ENCODE assay signal across 8 cellular contexts in genomic region chr11:72102946-72103753, GRCh38. TPM values are rescaled to one million over a fixed set of nuclear protein-coding genes. Genes with fewer than 3 reads are reported as not detected.
A peak's percentile ranks its signal among the peaks of the same experiment; 100 is the strongest.
DNase-seq lines count a peak whose midpoint lies in the region; ATAC-seq and TF ChIP-seq lines count a peak whose summit lies in the region.

LAMTOR1 (minus strand) TSS chr11:72103297; CDS start chr11:72103224, 73 bp downstream.

- DNase-seq in DMS53 (lab: John Stamatoyannopoulos, UW) (peak; percentile 100), KG1 (lab: John Stamatoyannopoulos, UW) (peak; percentile 99), Panc1 (ENCODE audit: low read depth, low spot score) (peak; percentile 97)
- peak; percentile 95 for DNase-seq in activated T-cell treated with anti-CD3 and anti-CD28 coated beads, Interleukin-2, amount 50 U/mL, for 4 hours
- DNase-seq in stimulated activated CD8-positive, alpha-beta memory T cell treated with anti-CD3 and anti-CD28 coated beads, Interleukin-7, amount 100 ng/mL, for 24 hours (ENCODE audit: low read depth) = peak; percentile 98

- peak within 1 kb of the TSS; percentile 90 for H3K4me3 Mint-ChIP-seq in activated T-cell treated with anti-CD3 and anti-CD28 coated beads, Interleukin-2, amount 50 U/mL, for 4 hours

- TF ChIP-seq CTCF in Panc1 (IDR thresholded peaks at IDR 0.05) = no peak

- peaks cover 14% of the 10 kb centered on the region for H3K36me3 Mint-ChIP-seq in activated T-cell treated with anti-CD3 and anti-CD28 coated beads, Interleukin-2, amount 50 U/mL, for 4 hours (ENCODE audit: insufficient read depth)

- H3K27me3 Mint-ChIP-seq in activated T-cell treated with anti-CD3 and anti-CD28 coated beads, Interleukin-2, amount 50 U/mL, for 4 hours (ENCODE audit: low read depth) = no peaks in the 10 kb centered on the region

- H3K27me3 ChIP-seq in Panc1 (ENCODE audit: control insufficient read depth, insufficient read depth, low read length) = no peaks in the 10 kb centered on the region
- no peaks in the 10 kb centered on the region for H3K27me3 ChIP-seq in esophagus (ENCODE audit: control insufficient read depth in 1 of 2, insufficient read depth in 2 of 2, low read length in 2 of 2)
- H3K27me3 ChIP-seq in muscle layer of colon (ENCODE audit: control insufficient read depth in 1 of 2, insufficient read depth in 2 of 2, low read length in 2 of 2) = no peaks in the 10 kb centered on the region

- H3K9ac ChIP-seq in muscle layer of colon (ENCODE audit: low read length) = peak within 1 kb of the TSS; percentile 81

- ATAC-seq in GM21717 (IDR thresholded peaks at IDR 0.05; ENCODE audit: unreplicated experiment) (peak; percentile 78), Panc1 (peak; percentile 97)
- peak; percentile 98 for ATAC-seq in activated T-cell treated with anti-CD3 and anti-CD28 coated beads, Interleukin-2, amount 50 U/mL, for 4 hours

- BruUV-seq in Panc1 (replicated peaks; lab: Mats Ljungman, UMichigan) = no TSS peak

- intact Hi-C loops in Panc1 (cut with micrococcal nuclease; ENCODE audit: unreplicated experiment) = no loop called here

- peak within 1 kb of the TSS; percentile 99 for H3K27ac ChIP-seq in Panc1 (ENCODE audit: low read length)
- peak within 1 kb of the TSS; percentile 93 to 97 for H3K27ac ChIP-seq in esophagus (ENCODE audit: low read depth in 2 of 2, low read length in 1 of 2)
- H3K27ac ChIP-seq in muscle layer of colon (ENCODE audit: low read depth, low read length) = peak within 1 kb of the TSS; percentile 97

- peaks cover 4% of the 10 kb centered on the region; the same call in 1 of the 2 replicates for H3K36me3 ChIP-seq in Panc1 (ENCODE audit: control insufficient read depth, insufficient read depth, low read length)
- peaks cover 9 to 10% of the 10 kb centered on the region in 2 donors for H3K36me3 ChIP-seq in esophagus (ENCODE audit: control insufficient read depth in 2 of 2, insufficient read depth in 2 of 2, low read length in 1 of 2)
- H3K36me3 ChIP-seq in muscle layer of colon (ENCODE audit: insufficient read depth, low read length) = peaks cover 29% of the 10 kb centered on the region

- CTCF ChIA-PET in Panc1 (lab: Charles Lee) = interaction anchor here (0.6 kb wide), 1 partner anchor 78 kb away, joined by 6 read pairs; no protein-coding TSS in a partner anchor

- peak within 1 kb of the TSS; percentile 98 to 100 for H3K4me3 ChIP-seq in Panc1 (ENCODE audit: low read depth in 2 of 2, low read length in 2 of 2)
- H3K4me3 ChIP-seq in esophagus (ENCODE audit: low read depth in 1 of 2, low read length in 2 of 2) = peak within 1 kb of the TSS; percentile 75 to 85
- peak within 1 kb of the TSS; percentile 79 to 99 for H3K4me3 ChIP-seq in muscle layer of colon (ENCODE audit: low read depth in 1 of 2, low read length in 2 of 2)

- no peaks in the 10 kb centered on the region for H3K9me3 Mint-ChIP-seq in activated T-cell treated with anti-CD3 and anti-CD28 coated beads, Interleukin-2, amount 50 U/mL, for 4 hours

- H3K4me1 ChIP-seq in Panc1 (ENCODE audit: control insufficient read depth, insufficient read depth, low read length) (peaks cover 10% of the 10 kb centered on the region), esophagus (ENCODE audit: control insufficient read depth in 2 of 2, insufficient read depth in 2 of 2, low read length in 1 of 2) (peaks cover 6 to 17% of the 10 kb centered on the region in 2 donors), muscle layer of colon (ENCODE audit: insufficient read depth, low read length) (peaks cover 39% of the 10 kb centered on the region)

- 2 to 3% methylated on average over 58 to 64 of the region's 64 CpGs for WGBS in esophagus, 2 donors

- H3K9me3 ChIP-seq in Panc1 (ENCODE audit: control insufficient read depth, insufficient read depth, low read depth, low read length) = no peaks in the 10 kb centered on the region
- no peaks in the 10 kb centered on the region for H3K9me3 ChIP-seq in esophagus (ENCODE audit: control insufficient read depth in 2 of 2, insufficient read depth in 1 of 2, low read depth in 1 of 2, low read length in 1 of 2)
- no peaks in the 10 kb centered on the region for H3K9me3 ChIP-seq in muscle layer of colon (ENCODE audit: low read length)

- peaks cover 43% of the 10 kb centered on the region for H3K4me1 Mint-ChIP-seq in activated T-cell treated with anti-CD3 and anti-CD28 coated beads, Interleukin-2, amount 50 U/mL, for 4 hours (ENCODE audit: low read depth)

- POLR2A ChIA-PET in Panc1 (lab: Charles Lee) = no interaction called here

- in situ Hi-C loops in Panc1 (cut with HindIII; ENCODE audit: low pct_unique_long_range_greater_than_20kb, low sequenced_read_pairs) = no loop called here

RNA-seq across cellular contexts. Expression of gene LAMTOR1, which starts in this region (rescaled TPM):
- total RNA-seq in Panc1 (2021; ENCODE audit: unreplicated experiment) = 126 TPM
- 271 TPM for polyA plus RNA-seq in Panc1 (2012; ENCODE audit: insufficient read length)
- 10 to 100 TPM; 77.6 to 82.1 (median 78.2) TPM for total RNA-seq in activated T-cell treated with anti-CD3 and anti-CD28 coated beads, Interleukin-2, amount 50 U/mL, for 4 hours
- polyA plus RNA-seq in esophagus = 100 to 1,000 TPM in 1 of 2 donors, 10 to 100 TPM in 1; 50.6 to 109 TPM

Comparison
In these comparisons a context has a peak if more than half of its experiments do, and no peak if none do; other contexts are left out.
1. Peak in every context shown above with its lines: DNase-seq, ATAC-seq, H3K4me3 ChIP-seq and H3K27ac ChIP-seq.